Comparison of ENCODE assay signal across 15 cellular contexts in the genomic region with DNA sequence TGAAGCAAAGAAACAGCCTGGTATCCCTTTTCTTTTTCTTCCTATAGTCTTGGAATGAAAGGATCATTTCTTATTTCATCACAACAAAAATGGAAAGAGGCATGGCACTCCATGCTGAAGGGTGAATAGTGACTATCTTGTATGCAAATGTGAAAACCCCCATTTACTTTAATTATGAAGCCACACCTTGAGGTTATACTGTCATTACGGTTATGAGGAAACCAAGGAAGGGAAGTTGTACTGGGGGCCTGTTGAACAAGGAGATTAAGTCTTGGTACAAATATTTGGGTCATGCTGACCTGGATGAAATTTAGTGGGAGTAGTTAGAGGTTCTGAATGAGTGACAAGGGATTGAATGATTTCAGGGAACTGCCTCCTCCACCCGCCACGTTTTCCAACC. TPM values are rescaled to one million over a fixed set of nuclear protein-coding genes. Genes with fewer than 3 reads are reported as not detected.
DNase-seq lines count a peak whose midpoint lies in the region; ATAC-seq and TF ChIP-seq lines count a peak whose summit lies in the region.
"Had no signal": no experiment of that assay in that cellular context is flagged by ENCODE, and none has a peak within 500 bp of the region (broad histone marks: within the 10 kb centered on the region; RNA-seq: fewer than 3 reads in every experiment).

No MANE protein-coding gene starts in this region.

- no peaks in the 10 kb centered on the region for H3K27me3 Mint-ChIP-seq in activated T-cell treated with anti-CD3 and anti-CD28 coated beads, Interleukin-2, amount 50 U/mL, for 4 hours (ENCODE audit: low read depth)
- no peaks in the 10 kb centered on the region for H3K27me3 Mint-ChIP-seq in activated T-helper 2 cell treated with anti-CD3 and anti-CD28 coated beads, Interferon-gamma antibody, Interleukin-2, Interleukin-4, amounts not matched to agents 10 μg/mL and 5 μg/mL and 100 μg/mL, durations not matched to agents 14 hours and 24 hours and 36 hours (ENCODE audit: low read depth)
- H3K27me3 Mint-ChIP-seq in stimulated activated naive B cell treated with anti-CD40 and anti-IgM and Interleukin-4, amounts not matched to agents 10 μg/mL and 1 μg/mL and 100 μg/mL, for 72 hours: peaks cover 0 to 4% of the 10 kb centered on the region in 2 donors
- H3K27me3 Mint-ChIP-seq: type B pancreatic cell had no signal

- H3K36me3 Mint-ChIP-seq in activated T-cell treated with anti-CD3 and anti-CD28 coated beads, Interleukin-2, amount 50 U/mL, for 4 hours (ENCODE audit: insufficient read depth): no peaks in the 10 kb centered on the region
- no peaks in the 10 kb centered on the region for H3K36me3 Mint-ChIP-seq in activated T-helper 2 cell treated with anti-CD3 and anti-CD28 coated beads, Interferon-gamma antibody, Interleukin-2, Interleukin-4, amounts not matched to agents 10 μg/mL and 5 μg/mL and 100 μg/mL, durations not matched to agents 14 hours and 24 hours and 36 hours (ENCODE audit: low read depth)
- no peaks in the 10 kb centered on the region for H3K36me3 Mint-ChIP-seq in stimulated activated naive B cell treated with anti-CD40 and anti-IgM and Interleukin-4, amounts not matched to agents 10 μg/mL and 1 μg/mL and 100 μg/mL, for 72 hours
- H3K36me3 Mint-ChIP-seq: neural progenitor cell, type B pancreatic cell had no signal

- peaks cover 24% of the 10 kb centered on the region for H3K4me1 Mint-ChIP-seq in activated T-cell treated with anti-CD3 and anti-CD28 coated beads, Interleukin-2, amount 50 U/mL, for 4 hours (ENCODE audit: low read depth)
- peaks cover 22% of the 10 kb centered on the region for H3K4me1 Mint-ChIP-seq in activated T-helper 2 cell treated with anti-CD3 and anti-CD28 coated beads, Interferon-gamma antibody, Interleukin-2, Interleukin-4, amounts not matched to agents 10 μg/mL and 5 μg/mL and 100 μg/mL, durations not matched to agents 14 hours and 24 hours and 36 hours (ENCODE audit: low read depth)
- peaks cover 14 to 19% of the 10 kb centered on the region in 2 donors for H3K4me1 Mint-ChIP-seq in stimulated activated naive B cell treated with anti-CD40 and anti-IgM and Interleukin-4, amounts not matched to agents 10 μg/mL and 1 μg/mL and 100 μg/mL, for 72 hours
- H3K4me1 Mint-ChIP-seq: neural progenitor cell had no signal

- in situ Hi-C loops in KBM-7 (cut with MboI; ENCODE audit: low pct_unique_long_range_greater_than_20kb, low sequenced_read_pairs): no loop called here

- intact Hi-C loops in activated T-helper 2 cell treated with anti-CD3 and anti-CD28 coated beads, Interferon-gamma antibody, Interleukin-2, Interleukin-4, amounts not matched to agents 10 μg/mL and 5 μg/mL and 100 μg/mL, durations not matched to agents 14 hours and 24 hours and 36 hours (cut with micrococcal nuclease): loop anchor here (2.0 kb wide), 3 partner anchors 87 to 339 kb away; no protein-coding TSS in a partner anchor

- no peaks in the 10 kb centered on the region for H3K9me3 Mint-ChIP-seq in activated T-cell treated with anti-CD3 and anti-CD28 coated beads, Interleukin-2, amount 50 U/mL, for 4 hours
- H3K9me3 Mint-ChIP-seq in activated T-helper 2 cell treated with anti-CD3 and anti-CD28 coated beads, Interferon-gamma antibody, Interleukin-2, Interleukin-4, amounts not matched to agents 10 μg/mL and 5 μg/mL and 100 μg/mL, durations not matched to agents 14 hours and 24 hours and 36 hours: no peaks in the 10 kb centered on the region
- H3K9me3 Mint-ChIP-seq in stimulated activated naive B cell treated with anti-CD40 and anti-IgM and Interleukin-4, amounts not matched to agents 10 μg/mL and 1 μg/mL and 100 μg/mL, for 72 hours: no peaks in the 10 kb centered on the region
- H3K9me3 Mint-ChIP-seq: neural progenitor cell, type B pancreatic cell had no signal

- peak overlapping the region; percentile 78 for H3K27ac Mint-ChIP-seq in activated T-helper 2 cell treated with anti-CD3 and anti-CD28 coated beads, Interferon-gamma antibody, Interleukin-2, Interleukin-4, amounts not matched to agents 10 μg/mL and 5 μg/mL and 100 μg/mL, durations not matched to agents 14 hours and 24 hours and 36 hours
- peak overlapping the region; percentile 69 for H3K27ac Mint-ChIP-seq in stimulated activated naive B cell treated with anti-CD40 and anti-IgM and Interleukin-4, amounts not matched to agents 10 μg/mL and 1 μg/mL and 100 μg/mL, for 72 hours
- H3K27ac Mint-ChIP-seq: neural progenitor cell, type B pancreatic cell had no signal

- no peak for DNase-seq in activated T-cell treated with anti-CD3 and anti-CD28 coated beads, Interleukin-2, amount 50 U/mL, for 4 hours
- no peak for DNase-seq in activated T-cell treated with anti-CD3 and anti-CD28 coated beads for 4 hours
- DNase-seq in KBM-7: peak; percentile 5
- no peak for DNase-seq in activated T-helper 2 cell treated with anti-CD3 and anti-CD28 coated beads, Interferon-gamma antibody, Interleukin-2, Interleukin-4, amounts not matched to agents 10 μg/mL and 5 μg/mL and 100 μg/mL, durations not matched to agents 14 hours and 24 hours and 36 hours (ENCODE audit: low spot score)
- DNase-seq in stimulated activated naive B cell treated with anti-CD40 and anti-IgM and Interleukin-4, amounts not matched to agents 10 μg/mL and 1 μg/mL and 100 μg/mL, for 72 hours: no peak
- no peak for DNase-seq in activated effector memory CD4-positive, alpha-beta T cell treated with anti-CD3 and anti-CD28 coated beads, Interleukin-2, amount 50 U/mL, for 16 hours
- DNase-seq in NCI-H2196 (lab: John Stamatoyannopoulos, UW; ENCODE audit: unreplicated experiment): no peak
- DNase-seq: COR-L47; mesenchymal stem cell; NCI-H1105 treated with DMSO at 0.1 percent for 48 hours; right cardiac atrium; stimulated activated CD4-positive, alpha-beta T cell treated with anti-CD3 and anti-CD28 coated beads, Interleukin-2, amount 100 ng/mL, for 48 hours had no signal

- H3K4me3 Mint-ChIP-seq in activated T-cell treated with anti-CD3 and anti-CD28 coated beads, Interleukin-2, amount 50 U/mL, for 4 hours: peak overlapping the region; percentile 36
- no peak overlapping the region for H3K4me3 Mint-ChIP-seq in activated T-helper 2 cell treated with anti-CD3 and anti-CD28 coated beads, Interferon-gamma antibody, Interleukin-2, Interleukin-4, amounts not matched to agents 10 μg/mL and 5 μg/mL and 100 μg/mL, durations not matched to agents 14 hours and 24 hours and 36 hours (ENCODE audit: low read depth)
- H3K4me3 Mint-ChIP-seq in stimulated activated naive B cell treated with anti-CD40 and anti-IgM and Interleukin-4, amounts not matched to agents 10 μg/mL and 1 μg/mL and 100 μg/mL, for 72 hours: no peak overlapping the region
- H3K4me3 Mint-ChIP-seq: neural progenitor cell, type B pancreatic cell had no signal

- peak; percentile 65 to 69 for ATAC-seq in activated T-cell treated with anti-CD3 and anti-CD28 coated beads, Interleukin-2, amount 50 U/mL, for 4 hours
- ATAC-seq in stimulated activated naive B cell treated with anti-CD40 and anti-IgM and Interleukin-4, amounts not matched to agents 10 μg/mL and 1 μg/mL and 100 μg/mL, for 72 hours (replicated peaks): peak; percentile 79 to 82
- ATAC-seq in SK-N-SH treated with all-trans-retinoic acid at 6 μM for 48 hours: no peak
- ATAC-seq: right cardiac atrium had no signal

TF ChIP-seq in SK-N-SH treated with all-trans-retinoic acid at 6 μM for 48 hours, 23 proteins besides CTCF, POLR2A, EP300 and RAD21 (continues in another document):
- TF ChIP-seq, protein P1, sequence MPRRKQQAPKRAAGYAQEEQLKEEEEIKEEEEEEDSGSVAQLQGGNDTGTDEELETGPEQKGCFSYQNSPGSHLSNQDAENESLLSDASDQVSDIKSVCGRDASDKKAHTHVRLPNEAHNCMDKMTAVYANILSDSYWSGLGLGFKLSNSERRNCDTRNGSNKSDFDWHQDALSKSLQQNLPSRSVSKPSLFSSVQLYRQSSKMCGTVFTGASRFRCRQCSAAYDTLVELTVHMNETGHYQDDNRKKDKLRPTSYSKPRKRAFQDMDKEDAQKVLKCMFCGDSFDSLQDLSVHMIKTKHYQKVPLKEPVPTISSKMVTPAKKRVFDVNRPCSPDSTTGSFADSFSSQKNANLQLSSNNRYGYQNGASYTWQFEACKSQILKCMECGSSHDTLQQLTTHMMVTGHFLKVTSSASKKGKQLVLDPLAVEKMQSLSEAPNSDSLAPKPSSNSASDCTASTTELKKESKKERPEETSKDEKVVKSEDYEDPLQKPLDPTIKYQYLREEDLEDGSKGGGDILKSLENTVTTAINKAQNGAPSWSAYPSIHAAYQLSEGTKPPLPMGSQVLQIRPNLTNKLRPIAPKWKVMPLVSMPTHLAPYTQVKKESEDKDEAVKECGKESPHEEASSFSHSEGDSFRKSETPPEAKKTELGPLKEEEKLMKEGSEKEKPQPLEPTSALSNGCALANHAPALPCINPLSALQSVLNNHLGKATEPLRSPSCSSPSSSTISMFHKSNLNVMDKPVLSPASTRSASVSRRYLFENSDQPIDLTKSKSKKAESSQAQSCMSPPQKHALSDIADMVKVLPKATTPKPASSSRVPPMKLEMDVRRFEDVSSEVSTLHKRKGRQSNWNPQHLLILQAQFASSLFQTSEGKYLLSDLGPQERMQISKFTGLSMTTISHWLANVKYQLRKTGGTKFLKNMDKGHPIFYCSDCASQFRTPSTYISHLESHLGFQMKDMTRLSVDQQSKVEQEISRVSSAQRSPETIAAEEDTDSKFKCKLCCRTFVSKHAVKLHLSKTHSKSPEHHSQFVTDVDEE (CRISPR knock-in tag; IDR thresholded peaks at IDR 0.05): no peak
- TF ChIP-seq TOX (CRISPR knock-in tag; IDR thresholded peaks at IDR 0.05; ENCODE audit: borderline replicate concordance) (no peak), OSR1 (CRISPR knock-in tag; IDR thresholded peaks at IDR 0.05) (no peak)
- TF ChIP-seq, protein P2, sequence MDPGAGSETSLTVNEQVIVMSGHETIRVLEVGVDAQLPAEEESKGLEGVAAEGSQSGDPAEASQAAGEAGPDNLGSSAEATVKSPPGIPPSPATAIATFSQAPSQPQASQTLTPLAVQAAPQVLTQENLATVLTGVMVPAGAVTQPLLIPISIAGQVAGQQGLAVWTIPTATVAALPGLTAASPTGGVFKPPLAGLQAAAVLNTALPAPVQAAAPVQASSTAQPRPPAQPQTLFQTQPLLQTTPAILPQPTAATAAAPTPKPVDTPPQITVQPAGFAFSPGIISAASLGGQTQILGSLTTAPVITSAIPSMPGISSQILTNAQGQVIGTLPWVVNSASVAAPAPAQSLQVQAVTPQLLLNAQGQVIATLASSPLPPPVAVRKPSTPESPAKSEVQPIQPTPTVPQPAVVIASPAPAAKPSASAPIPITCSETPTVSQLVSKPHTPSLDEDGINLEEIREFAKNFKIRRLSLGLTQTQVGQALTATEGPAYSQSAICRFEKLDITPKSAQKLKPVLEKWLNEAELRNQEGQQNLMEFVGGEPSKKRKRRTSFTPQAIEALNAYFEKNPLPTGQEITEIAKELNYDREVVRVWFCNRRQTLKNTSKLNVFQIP (CRISPR knock-in tag; IDR thresholded peaks at IDR 0.05; ENCODE audit: borderline replicate concordance, low read depth): no peak

RNA-seq across cellular contexts. Expression of a gene that starts 8.7 kb away (rescaled TPM):
- total RNA-seq in activated T-cell treated with anti-CD3 and anti-CD28 coated beads, Interleukin-2, amount 50 U/mL, for 4 hours: 10 to 100 TPM; 18.4 to 19.7 (median 19.4) TPM
- 21.2 and 22.7 TPM in 2 replicates for total RNA-seq in activated T-helper 2 cell treated with anti-CD3 and anti-CD28 coated beads, Interferon-gamma antibody, Interleukin-2, Interleukin-4, amounts not matched to agents 10 μg/mL and 5 μg/mL and 100 μg/mL, durations not matched to agents 14 hours and 24 hours and 36 hours
